Comparison of ENCODE assay signal across 16 cellular contexts in genomic region chr13:38255600-38255999, GRCh38.
A peak's percentile ranks its signal among the peaks of the same experiment; 100 is the strongest.
DNase-seq lines count a peak whose midpoint lies in the region; ATAC-seq and TF ChIP-seq lines count a peak whose summit lies in the region.
"Had no signal": no experiment of that assay in that cellular context is flagged by ENCODE, and none has a peak within 500 bp of the region (broad histone marks: within the 10 kb centered on the region; RNA-seq: fewer than 3 reads in every experiment).

No MANE protein-coding gene starts in this region.

- H3K4me1 Mint-ChIP-seq in mesothelial cell of epicardium = peaks cover 21% of the 10 kb centered on the region
- H3K4me1 Mint-ChIP-seq: IgD-negative memory B cell had no signal

- H3K9ac ChIP-seq in HUES48 (ENCODE audit: low read depth, low read length) = no peak overlapping the region

- intact Hi-C loops in posterior cingulate gyrus (cut with DNase I) = no loop called here

- H3K27ac Mint-ChIP-seq in mesothelial cell of epicardium = peak overlapping the region; percentile 20
- H3K27ac Mint-ChIP-seq: CD4-positive, alpha-beta T cell; IgD-negative memory B cell had no signal

- H3K27me3 Mint-ChIP-seq in mesothelial cell of epicardium (ENCODE audit: low read depth) = no peaks in the 10 kb centered on the region
- H3K27me3 Mint-ChIP-seq: CD4-positive, alpha-beta T cell; IgD-negative memory B cell had no signal

- no peaks in the 10 kb centered on the region for H3K36me3 ChIP-seq in HUES48 (ENCODE audit: control insufficient read depth, insufficient read depth, low read length)

- H3K4me1 ChIP-seq in HUES48 (ENCODE audit: control insufficient read depth, insufficient read depth, low read length) = peaks cover 20% of the 10 kb centered on the region

- TF ChIP-seq CTCF in epithelial cell of esophagus (IDR thresholded peaks at IDR 0.05; ENCODE audit: insufficient read depth, low read depth, low read length, missing control alignments) (no peak), mesothelial cell of epicardium (IDR thresholded peaks at IDR 0.05; ENCODE audit: unreplicated experiment) (no peak)

- H3K27ac ChIP-seq in HUES48 (ENCODE audit: low read depth, low read length) = peak overlapping the region; percentile 44
- H3K27ac ChIP-seq: C4-2B had no signal

- no peaks in the 10 kb centered on the region for H3K9me3 Mint-ChIP-seq in mesothelial cell of epicardium

- no peak overlapping the region for H3K4me3 ChIP-seq in HUES48 (ENCODE audit: low read depth, low read length)
- H3K4me3 ChIP-seq in epithelial cell of esophagus (ENCODE audit: low read length) = no peak overlapping the region

- no peaks in the 10 kb centered on the region for H3K36me3 Mint-ChIP-seq in mesothelial cell of epicardium
- H3K36me3 Mint-ChIP-seq: IgD-negative memory B cell had no signal

- ATAC-seq in HG02884 (IDR thresholded peaks at IDR 0.05; ENCODE audit: unreplicated experiment) = no peak
- ATAC-seq: HepG2 had no signal

- DNase-seq in epithelial cell of esophagus (ENCODE audit: low read depth) = peak; percentile 2
- DNase-seq in mesothelial cell of epicardium (ENCODE audit: low spot score in 2 of 2, unreplicated experiment in 2 of 2) = no peak
- no peak for DNase-seq in posterior cingulate gyrus
- DNase-seq in stimulated activated naive CD4-positive, alpha-beta T cell (lab: John Stamatoyannopoulos, UW) = no peak
- DNase-seq in Ammon's horn (ENCODE audit: low spot score) = no peak
- DNase-seq: ACHN; Caco-2; CD4-positive, alpha-beta T cell; GF-D8; HCEC 1CT; KBM-7 had no signal

- H3K27me3 ChIP-seq in HUES48 (ENCODE audit: control insufficient read depth, insufficient read depth, low read length) = no peaks in the 10 kb centered on the region

- H3K9me3 ChIP-seq in HUES48 (ENCODE audit: control insufficient read depth, insufficient read depth, low read length) = no peaks in the 10 kb centered on the region
- H3K9me3 ChIP-seq: Caco-2 had no signal

- H3K4me3 Mint-ChIP-seq in mesothelial cell of epicardium = no peak overlapping the region
- H3K4me3 Mint-ChIP-seq: CD4-positive, alpha-beta T cell; IgD-negative memory B cell had no signal
